ENCODE assay signal across 8 cellular contexts in the genomic region with DNA sequence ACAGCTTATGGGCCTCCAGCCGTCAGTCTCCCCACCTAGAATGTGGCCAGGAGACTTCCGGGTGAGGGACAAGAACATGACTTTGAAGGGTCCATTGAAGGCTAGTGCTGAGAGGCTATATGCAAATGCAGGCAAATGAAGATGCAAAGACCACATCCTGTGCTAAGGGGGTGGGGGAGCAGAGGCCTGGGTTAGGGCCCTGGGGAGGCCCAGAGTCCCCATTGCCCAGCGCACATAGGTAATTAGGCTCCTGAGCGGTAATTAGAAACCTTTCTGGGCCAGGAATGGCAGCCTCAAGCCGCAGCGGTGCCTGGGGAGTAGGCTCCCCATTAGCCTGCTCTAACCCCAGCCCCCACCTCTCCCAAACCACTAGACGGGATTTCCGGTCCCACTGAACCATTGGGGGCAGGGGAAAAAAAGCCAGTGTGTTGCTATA. TPM values are rescaled to one million over a fixed set of nuclear protein-coding genes. Genes with fewer than 3 reads are reported as not detected.
DNase-seq lines count a peak whose midpoint lies in the region; ATAC-seq and TF ChIP-seq lines count a peak whose summit lies in the region.

No MANE protein-coding gene starts in this region.

- peaks cover 97% of the 10 kb centered on the region for H3K4me1 Mint-ChIP-seq in dendritic cell treated with granulocyte-macrophage colony-stimulating factor and Interleukin-4, amounts not matched to agents 40 ng/mL and 50 ng/mL, for 4 days (ENCODE audit: low read depth)

- peaks cover 54% of the 10 kb centered on the region for H4K20me1 ChIP-seq in PC-9 (ENCODE audit: insufficient read depth)

- peak overlapping the region in 1 of 2 donors; percentile 37 for H3K9ac ChIP-seq in stomach smooth muscle (ENCODE audit: low read length in 2 of 2)

- H3K4me3 ChIP-seq in PC-9, result no peak overlapping the region
- peak overlapping the region in 1 of 2 donors; percentile 22 for H3K4me3 ChIP-seq in stomach smooth muscle (ENCODE audit: low read length in 2 of 2)

- BruUV-seq in PC-9 (replicated peaks; lab: Mats Ljungman, UMichigan), result no TSS peak

- H3K36me3 ChIP-seq in PC-9 (ENCODE audit: low read depth), result peaks cover 6% of the 10 kb centered on the region
- H3K36me3 ChIP-seq in stomach smooth muscle (ENCODE audit: control insufficient read depth in 2 of 2, insufficient read depth in 2 of 2, low read length in 2 of 2), result peaks cover 0 to 2% of the 10 kb centered on the region in 2 donors

- ATAC-seq in GM21528 (IDR thresholded peaks at IDR 0.05; ENCODE audit: low FRiP score, unreplicated experiment), result peak; percentile 33
- no peak for ATAC-seq in HG03095 (IDR thresholded peaks at IDR 0.05; ENCODE audit: unreplicated experiment)
- ATAC-seq in foreskin keratinocyte, result no peak
- no peak for ATAC-seq in GM18519 (IDR thresholded peaks at IDR 0.05; ENCODE audit: low FRiP score, unreplicated experiment)

- CTCF ChIA-PET in PC-9 (lab: Charles Lee), result no interaction called here

- H3K27ac ChIP-seq in PC-9 (no peak overlapping the region), stomach smooth muscle (ENCODE audit: low read length) (peak overlapping the region; percentile 18), foreskin keratinocyte (no peak overlapping the region)

- H3K4me3 Mint-ChIP-seq in dendritic cell treated with granulocyte-macrophage colony-stimulating factor and Interleukin-4, amounts not matched to agents 40 ng/mL and 50 ng/mL, for 4 days, result peak overlapping the region; percentile 97

- H3K79me2 ChIP-seq in PC-9 (ENCODE audit: low read depth), result peaks cover 62% of the 10 kb centered on the region

- H3K36me3 Mint-ChIP-seq in dendritic cell treated with granulocyte-macrophage colony-stimulating factor and Interleukin-4, amounts not matched to agents 40 ng/mL and 50 ng/mL, for 4 days (ENCODE audit: low read depth), result peaks cover 70% of the 10 kb centered on the region

- H3K27me3 Mint-ChIP-seq in dendritic cell treated with granulocyte-macrophage colony-stimulating factor and Interleukin-4, amounts not matched to agents 40 ng/mL and 50 ng/mL, for 4 days, result no peaks in the 10 kb centered on the region

- peak; percentile 62 for TF ChIP-seq POLR2A in GM10847 (IDR thresholded peaks at IDR 0.05; ENCODE audit: extremely low read depth, insufficient read length)

- peak overlapping the region; percentile 93 for H3K27ac Mint-ChIP-seq in dendritic cell treated with granulocyte-macrophage colony-stimulating factor and Interleukin-4, amounts not matched to agents 40 ng/mL and 50 ng/mL, for 4 days

- no peaks in the 10 kb centered on the region for H3K9me2 ChIP-seq in PC-9 (ENCODE audit: insufficient read depth)

- H2AFZ ChIP-seq in PC-9, result no peak overlapping the region

- H3K4me2 ChIP-seq in PC-9, result 0 out of 2 replicates have a peak overlapping the region, but pooled peaks have one; percentile 5

- H3F3A ChIP-seq in PC-9 (ENCODE audit: insufficient read depth, low read depth), result no peaks in the 10 kb centered on the region

- intact Hi-C loops in PC-9 (cut with micrococcal nuclease; ENCODE audit: unreplicated experiment), result no loop called here
- intact Hi-C loops in dendritic cell treated with granulocyte-macrophage colony-stimulating factor and Interleukin-4, amounts not matched to agents 40 ng/mL and 50 ng/mL, for 4 days (cut with micrococcal nuclease), result loop anchor here (5.0 kb wide), 1 partner anchor 664 kb away; a partner anchor contains a TSS

- POLR2A ChIA-PET in PC-9 (lab: Charles Lee; ENCODE audit: unreplicated experiment), result interaction anchor here (0.6 kb wide), 1 partner anchor 167 kb away, joined by 6 read pairs; no protein-coding TSS in a partner anchor

- no peaks in the 10 kb centered on the region for H3K9me3 Mint-ChIP-seq in dendritic cell treated with granulocyte-macrophage colony-stimulating factor and Interleukin-4, amounts not matched to agents 40 ng/mL and 50 ng/mL, for 4 days

- no peak for DNase-seq in PC-9
- no peak for DNase-seq in foreskin keratinocyte

- TF ChIP-seq CTCF in PC-9 (conservative IDR thresholded peaks at IDR 0.05) (no peak), foreskin keratinocyte (conservative IDR thresholded peaks at IDR 0.05) (no peak)

- H3K9me3 ChIP-seq in PC-9 (ENCODE audit: insufficient read depth, low read depth) (no peaks in the 10 kb centered on the region), stomach smooth muscle (ENCODE audit: control insufficient read depth in 2 of 2, low read length in 2 of 2) (no peaks in the 10 kb centered on the region)

- peaks cover 18% of the 10 kb centered on the region for H3K4me1 ChIP-seq in PC-9 (replicated peaks; ENCODE audit: insufficient read depth)
- peaks cover 68% of the 10 kb centered on the region for H3K4me1 ChIP-seq in stomach smooth muscle (ENCODE audit: control insufficient read depth, insufficient read depth, low read length)
- peaks cover 23% of the 10 kb centered on the region for H3K4me1 ChIP-seq in foreskin keratinocyte

- no peaks in the 10 kb centered on the region for H3K27me3 ChIP-seq in PC-9 (ENCODE audit: insufficient read depth, low read depth)
- no peaks in the 10 kb centered on the region for H3K27me3 ChIP-seq in stomach smooth muscle (ENCODE audit: control insufficient read depth in 1 of 2, insufficient read depth in 2 of 2, low read length in 2 of 2)
- H3K27me3 ChIP-seq in foreskin keratinocyte, result no peaks in the 10 kb centered on the region

RNA-seq across cellular contexts. Expression of a gene that starts 6.9 kb away (rescaled TPM):
- total RNA-seq in PC-9 (2021), result 78.3 TPM in 2 replicates
- 39.7 and 47.8 TPM in 2 replicates for total RNA-seq in foreskin keratinocyte
- polyA plus RNA-seq in foreskin keratinocyte, result 46.0 and 53.0 TPM in 2 replicates

RNA-seq across cellular contexts. Expression of a gene that starts 23.9 kb away (rescaled TPM):
- total RNA-seq in PC-9 (2021) (not detected in 2 replicates), foreskin keratinocyte (not detected in 2 replicates)
- not detected in 2 replicates for polyA plus RNA-seq in foreskin keratinocyte

RNA-seq across cellular contexts. Expression of a gene that starts 37.7 kb away (rescaled TPM):
- not detected in 2 replicates for total RNA-seq in PC-9 (2021)
- not detected in 2 replicates for total RNA-seq in foreskin keratinocyte
- not detected in 2 replicates for polyA plus RNA-seq in foreskin keratinocyte

RNA-seq across cellular contexts. Expression of a gene that starts 40.1 kb away (rescaled TPM):
- total RNA-seq in PC-9 (2021), result not detected in 2 replicates
- 0.04 TPM in 1 of 2 replicates, not detected in the other for total RNA-seq in foreskin keratinocyte
- polyA plus RNA-seq in foreskin keratinocyte, result not detected in 2 replicates

RNA-seq across cellular contexts. Expression of a gene that starts 54.2 kb away (rescaled TPM):
- total RNA-seq in PC-9 (2021) (30.2 and 46.6 TPM in 2 replicates), foreskin keratinocyte (9.4 and 9.8 TPM in 2 replicates)
- polyA plus RNA-seq in foreskin keratinocyte, result 9.1 TPM in 2 replicates
